In the genomic region with DNA sequence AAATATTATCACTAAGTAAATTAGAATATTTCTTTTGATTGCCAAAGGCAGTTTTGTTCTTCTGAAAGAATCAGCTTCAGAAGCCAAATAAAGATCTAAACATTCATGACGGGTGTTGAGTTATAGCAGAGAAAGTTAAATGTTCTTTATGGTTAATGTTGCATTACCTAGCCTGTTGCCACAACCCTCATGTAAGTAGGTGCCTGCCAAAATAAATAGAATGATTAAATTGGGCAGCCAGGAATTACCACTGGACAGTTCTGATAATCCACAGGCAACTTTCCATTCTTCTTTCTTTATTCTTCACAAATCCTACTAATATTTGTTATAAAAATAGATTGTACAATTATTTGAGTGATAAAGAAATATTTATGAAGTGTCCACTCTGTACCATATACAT, we compare ENCODE assay signal across 21 cellular contexts.
DNase-seq lines count a peak whose midpoint lies in the region; ATAC-seq, FAIRE-seq and TF ChIP-seq lines count a peak whose summit lies in the region.
"Had no signal": no experiment of that assay in that cellular context is flagged by ENCODE, and none has a peak within 500 bp of the region (broad histone marks: within the 10 kb centered on the region; RNA-seq: fewer than 3 reads in every experiment).

No MANE protein-coding gene starts in this region.

- H3K9me3 ChIP-seq in astrocyte (ENCODE audit: insufficient read depth, low read depth, low read length), result no peaks in the 10 kb centered on the region

- H4K20me1 ChIP-seq in astrocyte (ENCODE audit: insufficient read depth, low read length), result no peaks in the 10 kb centered on the region

- H3K27ac ChIP-seq in 22Rv1 (peak overlapping the region; percentile 72), astrocyte (ENCODE audit: low read depth, low read length) (no peak overlapping the region)
- H3K27ac ChIP-seq: KMS-11 had no signal

- H3K4me3 ChIP-seq in astrocyte (ENCODE audit: insufficient read depth, low read depth, low read length), result no peak overlapping the region
- H3K4me3 ChIP-seq: GM23338 had no signal

- no peak overlapping the region for H2AFZ ChIP-seq in astrocyte (ENCODE audit: low read depth, low read length)
- H2AFZ ChIP-seq: GM23338 had no signal

- no peaks in the 10 kb centered on the region for H3K27me3 ChIP-seq in astrocyte (ENCODE audit: insufficient read depth, low read length)

- no peaks in the 10 kb centered on the region for H3K27me3 Mint-ChIP-seq in astrocyte (ENCODE audit: low read depth, unreplicated experiment)
- H3K27me3 Mint-ChIP-seq: B cell; CD4-positive, alpha-beta T cell had no signal

- H3K4me2 ChIP-seq in astrocyte (ENCODE audit: low read length), result no peak overlapping the region
- H3K4me2 ChIP-seq: GM23338, KMS-11 had no signal

- DNase-seq in NCI-H2029 (lab: John Stamatoyannopoulos, UW), result peak; percentile 46
- DNase-seq in astrocyte (ENCODE audit: low read depth), result peak; percentile 14
- DNase-seq in glomerular visceral epithelial cell (ENCODE audit: extremely low spot score), result peak; percentile 20
- no peak for DNase-seq in NCI-H146 (lab: John Stamatoyannopoulos, UW)
- no peak for DNase-seq in stimulated activated CD4-positive, alpha-beta T cell treated with anti-CD3 and anti-CD28 coated beads, Interleukin-15, amount 100 ng/mL, for 24 hours
- DNase-seq in GM19238 (ENCODE audit: insufficient read length, low spot score), result no peak
- DNase-seq: ACHN; CD4-positive, alpha-beta T cell; DMS79 treated with DMSO at 0.1 percent for 48 hours; MM.1S; NCI-H1436; NCI-H82; T-helper 1 cell had no signal

- no peaks in the 10 kb centered on the region for H3K36me3 ChIP-seq in astrocyte (ENCODE audit: insufficient read depth, low read length)

- no peak for ATAC-seq in HG03135 (IDR thresholded peaks at IDR 0.05; ENCODE audit: unreplicated experiment)
- ATAC-seq: GM23338 had no signal

- no peaks in the 10 kb centered on the region for H3K79me2 ChIP-seq in astrocyte (ENCODE audit: insufficient read depth, low read length)

- no peaks in the 10 kb centered on the region for H3K36me3 Mint-ChIP-seq in astrocyte (ENCODE audit: low read depth, unreplicated experiment)

- no peaks in the 10 kb centered on the region for H3K9me3 Mint-ChIP-seq in astrocyte (ENCODE audit: unreplicated experiment)
- H3K9me3 Mint-ChIP-seq: CD4-positive, alpha-beta T cell had no signal

- H3K4me1 Mint-ChIP-seq in astrocyte (ENCODE audit: low read depth, unreplicated experiment), result peaks cover 4% of the 10 kb centered on the region
- H3K4me1 Mint-ChIP-seq: B cell, GM23338 had no signal

- FAIRE-seq in astrocyte (lab: Jason Lieb, UNC), result no peak
- FAIRE-seq: G401.6, GM12891, GM19239 had no signal

- no peak overlapping the region for H3K27ac Mint-ChIP-seq in astrocyte (ENCODE audit: unreplicated experiment)
- H3K27ac Mint-ChIP-seq: B cell; CD4-positive, alpha-beta T cell; GM23338 had no signal

- no peaks in the 10 kb centered on the region for H3K4me1 ChIP-seq in astrocyte (ENCODE audit: insufficient read depth, low read length)

- no peak for TF ChIP-seq CTCF in 22Rv1 (IDR thresholded peaks at IDR 0.05)
- no peak for TF ChIP-seq CTCF in astrocyte (IDR thresholded peaks at IDR 0.05; ENCODE audit: insufficient read depth, low read depth, low read length)

- H3K4me3 Mint-ChIP-seq in astrocyte (ENCODE audit: unreplicated experiment), result no peak overlapping the region
- H3K4me3 Mint-ChIP-seq: B cell; CD4-positive, alpha-beta T cell; GM23338 had no signal

- H3K9ac ChIP-seq in astrocyte (ENCODE audit: low read length), result no peak overlapping the region
- H3K9ac ChIP-seq: KMS-11 had no signal

Comparison
In these comparisons a context has a peak if more than half of its experiments do, and no peak if none do; other contexts are left out.
1. DNase-seq: peak in NCI-H2029 (single experiment), astrocyte (single experiment) and glomerular visceral epithelial cell (single experiment); none in NCI-H146 (single experiment), stimulated activated CD4-positive, alpha-beta T cell treated with anti-CD3 and anti-CD28 coated beads, Interleukin-15, amount 100 ng/mL, for 24 hours (single experiment) and GM19238 (single experiment).